1 cellular context compared by ENCODE assay signal in the genomic region with DNA sequence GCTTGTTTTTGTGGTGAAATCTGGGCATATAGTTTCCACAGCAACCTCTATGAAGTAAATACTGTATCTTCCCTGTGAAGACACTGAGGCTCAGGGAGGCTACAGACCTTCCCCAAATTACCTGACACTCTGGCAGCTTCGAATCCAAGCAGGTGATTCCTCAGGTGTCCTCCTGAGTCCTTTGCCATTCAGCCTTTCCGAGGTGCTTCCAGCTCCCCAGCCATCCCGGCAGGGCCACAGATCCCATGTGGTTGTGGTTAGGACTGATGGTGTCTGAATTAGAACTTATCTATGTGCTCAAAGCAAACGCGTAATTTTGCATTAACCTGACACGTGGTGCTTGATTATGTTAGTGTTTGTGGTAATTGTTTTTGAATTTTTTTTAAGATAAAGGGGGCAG.
TF ChIP-seq lines count a peak whose summit lies in the region.

No MANE protein-coding gene starts in this region.

TF ChIP-seq in SK-N-SH treated with all-trans-retinoic acid at 6 μM for 48 hours, 23 proteins besides CTCF, POLR2A, EP300 and RAD21 (continued from another document):
- TF ChIP-seq, protein P1, sequence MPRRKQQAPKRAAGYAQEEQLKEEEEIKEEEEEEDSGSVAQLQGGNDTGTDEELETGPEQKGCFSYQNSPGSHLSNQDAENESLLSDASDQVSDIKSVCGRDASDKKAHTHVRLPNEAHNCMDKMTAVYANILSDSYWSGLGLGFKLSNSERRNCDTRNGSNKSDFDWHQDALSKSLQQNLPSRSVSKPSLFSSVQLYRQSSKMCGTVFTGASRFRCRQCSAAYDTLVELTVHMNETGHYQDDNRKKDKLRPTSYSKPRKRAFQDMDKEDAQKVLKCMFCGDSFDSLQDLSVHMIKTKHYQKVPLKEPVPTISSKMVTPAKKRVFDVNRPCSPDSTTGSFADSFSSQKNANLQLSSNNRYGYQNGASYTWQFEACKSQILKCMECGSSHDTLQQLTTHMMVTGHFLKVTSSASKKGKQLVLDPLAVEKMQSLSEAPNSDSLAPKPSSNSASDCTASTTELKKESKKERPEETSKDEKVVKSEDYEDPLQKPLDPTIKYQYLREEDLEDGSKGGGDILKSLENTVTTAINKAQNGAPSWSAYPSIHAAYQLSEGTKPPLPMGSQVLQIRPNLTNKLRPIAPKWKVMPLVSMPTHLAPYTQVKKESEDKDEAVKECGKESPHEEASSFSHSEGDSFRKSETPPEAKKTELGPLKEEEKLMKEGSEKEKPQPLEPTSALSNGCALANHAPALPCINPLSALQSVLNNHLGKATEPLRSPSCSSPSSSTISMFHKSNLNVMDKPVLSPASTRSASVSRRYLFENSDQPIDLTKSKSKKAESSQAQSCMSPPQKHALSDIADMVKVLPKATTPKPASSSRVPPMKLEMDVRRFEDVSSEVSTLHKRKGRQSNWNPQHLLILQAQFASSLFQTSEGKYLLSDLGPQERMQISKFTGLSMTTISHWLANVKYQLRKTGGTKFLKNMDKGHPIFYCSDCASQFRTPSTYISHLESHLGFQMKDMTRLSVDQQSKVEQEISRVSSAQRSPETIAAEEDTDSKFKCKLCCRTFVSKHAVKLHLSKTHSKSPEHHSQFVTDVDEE (CRISPR knock-in tag; IDR thresholded peaks at IDR 0.05): no peak
- TF ChIP-seq ZNF8 (CRISPR knock-in tag; IDR thresholded peaks at IDR 0.05) (no peak), ARNTL (CRISPR knock-in tag; IDR thresholded peaks at IDR 0.05; ENCODE audit: borderline replicate concordance, low read depth) (no peak), TCF4 (CRISPR knock-in tag; IDR thresholded peaks at IDR 0.05; ENCODE audit: borderline replicate concordance) (no peak), ZNF565 (CRISPR knock-in tag; conservative IDR thresholded peaks at IDR 0.05; ENCODE audit: low read depth) (no peak), CSDC2 (CRISPR knock-in tag; IDR thresholded peaks at IDR 0.05) (no peak), TOX (CRISPR knock-in tag; IDR thresholded peaks at IDR 0.05; ENCODE audit: borderline replicate concordance) (no peak), ZFP3 (CRISPR knock-in tag; IDR thresholded peaks at IDR 0.05) (no peak), ESRRG (CRISPR knock-in tag; IDR thresholded peaks at IDR 0.05) (no peak)
